Comparison of ENCODE assay signal across 14 cellular contexts in genomic region chr4:119646347-119647071, GRCh38. TPM values are rescaled to one million over a fixed set of nuclear protein-coding genes. Genes with fewer than 3 reads are reported as not detected.
DNase-seq lines count a peak whose midpoint lies in the region; ATAC-seq, FAIRE-seq and TF ChIP-seq lines count a peak whose summit lies in the region.
"Had no signal": no experiment of that assay in that cellular context is flagged by ENCODE, and none has a peak within 500 bp of the region (broad histone marks: within the 10 kb centered on the region; RNA-seq: fewer than 3 reads in every experiment).

No MANE protein-coding gene starts in this region.

- in situ Hi-C loops in HepG2 (cut with HindIII; ENCODE audit: extremely low pct_ligation_motif_present, low pct_unique_long_range_greater_than_20kb), result loop anchor here (25.0 kb wide), 1 partner anchor 659 kb away; no protein-coding TSS in a partner anchor

- H3K79me2 ChIP-seq in HepG2 (ENCODE audit: insufficient read depth, low read length), result no peaks in the 10 kb centered on the region

- CTCF ChIA-PET in HepG2 (lab: Yijun Ruan, JAX; ENCODE audit: low intra/inter-chr PET ratio, low total read pairs), result no interaction called here

- no peak for FAIRE-seq in HepG2 (lab: Jason Lieb, UNC)
- FAIRE-seq: H54 had no signal

- peaks cover 2% of the 10 kb centered on the region for H3K27me3 Mint-ChIP-seq in glutamatergic neuron (ENCODE audit: unreplicated experiment)
- H3K27me3 Mint-ChIP-seq in chondrocyte (ENCODE audit: low read depth), result no peaks in the 10 kb centered on the region

- no peaks in the 10 kb centered on the region for H4K20me1 ChIP-seq in HepG2 (ENCODE audit: insufficient read depth, low read length)

- TF ChIP-seq EP300 in HepG2 (IDR thresholded peaks at IDR 0.05; ENCODE audit: low read depth in 2 of 2, low read length in 2 of 2) (no peak), HepG2 (CRISPR knock-in tag; IDR thresholded peaks at IDR 0.05; ENCODE audit: borderline replicate concordance) (no peak)

- POLR2A ChIA-PET in HepG2 (lab: Yijun Ruan, JAX), result no interaction called here

- intact Hi-C loops in HepG2 (cut with micrococcal nuclease; ENCODE audit: unreplicated experiment), result loop anchor here (5.0 kb wide), 1 partner anchor 141 kb away; no protein-coding TSS in a partner anchor
- intact Hi-C loops in dorsolateral prefrontal cortex (cut with DNase I), result no loop called here

- DNase-seq in HepG2 (ENCODE audit: low spot score), result no peak
- DNase-seq in dorsolateral prefrontal cortex, result peak in 9 of 10 donors; percentile 31 to 80 (median 63)
- peak; percentile 57 for DNase-seq in mucosa of gallbladder (ENCODE audit: low spot score)
- no peak for DNase-seq in glutamatergic neuron
- DNase-seq in chondrocyte (ENCODE audit: low spot score), result no peak
- DNase-seq: immature natural killer cell, NCI-H1048, nephron progenitor cell had no signal

- WGBS in liver, result 42% methylated on average over 5 of the region's 5 CpGs
- 39% methylated on average over 4 of the region's 5 CpGs for WGBS in HepG2 (ENCODE audit: low lambda C conversion rate)

- H3K4me3 ChIP-seq in liver (ENCODE audit: low read depth in 1 of 3, low read length in 3 of 3) (no peak overlapping the region), HepG2 (replicated peaks in 1 of 3; ENCODE audit: insufficient read depth in 1 of 3, low read depth in 2 of 3, low read length in 3 of 3) (no peak overlapping the region), dorsolateral prefrontal cortex (no peak overlapping the region)
- H3K4me3 ChIP-seq: esophagus muscularis mucosa, SJSA1 had no signal

- H3K4me1 ChIP-seq in liver (ENCODE audit: control insufficient read depth in 4 of 4, insufficient read depth in 4 of 4, low read length in 3 of 4) (peaks cover 0 to 13% (median 4%) of the 10 kb centered on the region in 4 donors), HepG2 (ENCODE audit: insufficient read depth, low read length) (peaks cover 9% of the 10 kb centered on the region)
- H3K4me1 ChIP-seq: SJSA1 had no signal

- no peaks in the 10 kb centered on the region for H3K36me3 Mint-ChIP-seq in glutamatergic neuron (ENCODE audit: unreplicated experiment)
- H3K36me3 Mint-ChIP-seq in chondrocyte (ENCODE audit: low read depth), result no peaks in the 10 kb centered on the region
- H3K36me3 Mint-ChIP-seq: immature natural killer cell had no signal

- no peak overlapping the region for H3K4me2 ChIP-seq in HepG2 (ENCODE audit: low read depth, low read length)

- H3K9me3 ChIP-seq in liver (ENCODE audit: control insufficient read depth in 4 of 4, low read length in 3 of 4) (no peaks in the 10 kb centered on the region), HepG2 (ENCODE audit: low read length) (no peaks in the 10 kb centered on the region)
- H3K9me3 ChIP-seq: esophagus muscularis mucosa, SJSA1 had no signal

- H3K27ac ChIP-seq in liver (ENCODE audit: low read depth in 1 of 2, low read length in 2 of 2), result no peak overlapping the region
- H3K27ac ChIP-seq in HepG2 (ENCODE audit: extremely low read length, insufficient read depth, low read length), result no peak overlapping the region
- H3K27ac ChIP-seq in dorsolateral prefrontal cortex, result peak overlapping the region in 8 of 59 donors; percentile 7 to 41 (median 22)
- H3K27ac ChIP-seq: SJSA1 had no signal

- no peak overlapping the region for H3K4me3 Mint-ChIP-seq in glutamatergic neuron (ENCODE audit: unreplicated experiment)
- H3K4me3 Mint-ChIP-seq in chondrocyte (ENCODE audit: unreplicated experiment), result no peak overlapping the region
- H3K4me3 Mint-ChIP-seq: immature natural killer cell, nephron progenitor cell had no signal

- TF ChIP-seq RAD21 in liver (IDR thresholded peaks at IDR 0.05) (no peak), HepG2 (CRISPR knock-in tag; IDR thresholded peaks at IDR 0.05) (no peak)

- no peak overlapping the region for H2AFZ ChIP-seq in HepG2 (ENCODE audit: low read length)

- ATAC-seq in HepG2 (no peak), GM18867 (IDR thresholded peaks at IDR 0.05; ENCODE audit: unreplicated experiment) (no peak), HG03432 (IDR thresholded peaks at IDR 0.05; ENCODE audit: unreplicated experiment) (no peak)

- peaks cover 3% of the 10 kb centered on the region for H3K9me3 Mint-ChIP-seq in glutamatergic neuron (ENCODE audit: unreplicated experiment)
- H3K9me3 Mint-ChIP-seq in chondrocyte (ENCODE audit: low read depth), result peaks cover 2% of the 10 kb centered on the region
- H3K9me3 Mint-ChIP-seq: nephron progenitor cell had no signal

- TF ChIP-seq CTCF in liver (IDR thresholded peaks at IDR 0.05; ENCODE audit: low read depth, low read length, missing input control) (no peak), HepG2 (CRISPR knock-in tag; IDR thresholded peaks at IDR 0.05) (no peak), dorsolateral prefrontal cortex (IDR thresholded peaks at IDR 0.05 in 54 of 56, conservative IDR thresholded peaks at IDR 0.05 in 2 of 56; ENCODE audit: low read depth in 1 of 56, partially characterized antibody in 56 of 56) (no peak), glutamatergic neuron (IDR thresholded peaks at IDR 0.05; ENCODE audit: partially characterized antibody, unreplicated experiment) (no peak), chondrocyte (IDR thresholded peaks at IDR 0.05) (no peak)

- H3K4me1 Mint-ChIP-seq in glutamatergic neuron (ENCODE audit: low read depth, unreplicated experiment) (peaks cover 6% of the 10 kb centered on the region), chondrocyte (ENCODE audit: low read depth) (peaks cover 7% of the 10 kb centered on the region)
- H3K4me1 Mint-ChIP-seq: immature natural killer cell had no signal

- no peak overlapping the region for H3K9ac ChIP-seq in liver (ENCODE audit: low read depth in 1 of 2, low read length in 2 of 2)
- no peak overlapping the region for H3K9ac ChIP-seq in HepG2 (ENCODE audit: insufficient read depth, low read depth, low read length)

- TF ChIP-seq POLR2A in HepG2 (IDR thresholded peaks at IDR 0.05; ENCODE audit: insufficient read depth in 1 of 2, low read depth in 2 of 2, low read length in 2 of 2), result no peak

- no peaks in the 10 kb centered on the region for H3K36me3 ChIP-seq in liver (ENCODE audit: control insufficient read depth in 4 of 4, insufficient read depth in 3 of 4, low read depth in 1 of 4, low read length in 3 of 4)
- H3K36me3 ChIP-seq in HepG2 (replicated peaks in 1 of 2; ENCODE audit: control insufficient read depth in 1 of 2, insufficient read depth in 2 of 2, low read length in 2 of 2), result no peaks in the 10 kb centered on the region
- H3K36me3 ChIP-seq: esophagus muscularis mucosa, SJSA1 had no signal

- no peak overlapping the region for H3K27ac Mint-ChIP-seq in glutamatergic neuron (ENCODE audit: unreplicated experiment)
- H3K27ac Mint-ChIP-seq in chondrocyte (ENCODE audit: unreplicated experiment), result no peak overlapping the region
- H3K27ac Mint-ChIP-seq: immature natural killer cell, nephron progenitor cell had no signal

- no TSS peak for BruUV-seq in HepG2 (replicated peaks; lab: Mats Ljungman, UMichigan)

- no peaks in the 10 kb centered on the region for H3K27me3 ChIP-seq in liver (ENCODE audit: control insufficient read depth in 4 of 4, insufficient read depth in 4 of 4, low read length in 3 of 4)
- no peaks in the 10 kb centered on the region for H3K27me3 ChIP-seq in HepG2 (ENCODE audit: control insufficient read depth in 1 of 2, insufficient read depth in 2 of 2, low read length in 2 of 2)
- H3K27me3 ChIP-seq in dorsolateral prefrontal cortex, result no peaks in the 10 kb centered on the region
- H3K27me3 ChIP-seq: esophagus muscularis mucosa, SJSA1 had no signal

TF ChIP-seq in liver, 16 proteins besides CTCF, POLR2A, EP300 and RAD21 (continues in another document):
- TF ChIP-seq YY1 (IDR thresholded peaks at IDR 0.05), result peak; percentile 38
- no peak for TF ChIP-seq TAF1 (conservative IDR thresholded peaks at IDR 0.05)
- peak in 1 of 2 donors; percentile 11 for TF ChIP-seq RXRA (IDR thresholded peaks at IDR 0.05)
- TF ChIP-seq HNF4A (conservative IDR thresholded peaks at IDR 0.05), result peak in 1 of 2 donors; percentile 25

TF ChIP-seq in HepG2, 621 proteins besides CTCF, POLR2A, EP300 and RAD21 (continues in another document):
- TF ChIP-seq PHF5A (CRISPR knock-in tag; IDR thresholded peaks at IDR 0.05; ENCODE audit: low read depth, unreplicated experiment) (no peak), EZH2 (conservative IDR thresholded peaks at IDR 0.05; ENCODE audit: low read depth, low read length) (no peak), ZNF619 (CRISPR knock-in tag; IDR thresholded peaks at IDR 0.05) (no peak), ZNF235 (CRISPR knock-in tag; IDR thresholded peaks at IDR 0.05; ENCODE audit: borderline replicate concordance) (no peak), HMG20B (CRISPR knock-in tag; conservative IDR thresholded peaks at IDR 0.05) (no peak), NR3C1 (CRISPR knock-in tag; IDR thresholded peaks at IDR 0.05) (no peak)

RNA-seq across cellular contexts. Expression of gene PDE5A, which starts 17.9 kb away (rescaled TPM):
- total RNA-seq in liver, result 1 to 10 TPM; 3.1 to 3.8 TPM
- 1 to 10 TPM in 1 of 2 donors, under 1 TPM in 1; 0.61 to 2.9 TPM for polyA plus RNA-seq in liver
- total RNA-seq in HepG2 (2016; rRNA removed; fragmentation: Illumina TruSeq; extraction: Trizol), result 0.44 and 0.53 TPM in 2 replicates
- 0.51 TPM in 1 of 2 replicates, not detected in the other for total RNA-seq in HepG2 (2016; cell fraction: cytosol; rRNA removed; fragmentation: Illumina TruSeq; extraction: Trizol; ENCODE audit: low read depth)
- total RNA-seq in HepG2 (2016; cell fraction: insoluble cytoplasmic fraction; rRNA removed; fragmentation: Illumina TruSeq; extraction: Trizol), result 0.06 and 0.61 TPM in 2 replicates
- 0.15 and 0.17 TPM in 2 replicates for total RNA-seq in HepG2 (2016; cell fraction: membrane; rRNA removed; fragmentation: Illumina TruSeq; extraction: Trizol)
- total RNA-seq in HepG2 (2016; cell fraction: nucleus; rRNA removed; fragmentation: Illumina TruSeq; extraction: Trizol), result 0.43 and 1.3 TPM in 2 replicates
- polyA plus RNA-seq in HepG2 (2011; rRNA removed), result 0.20 and 0.22 TPM in 2 replicates
- polyA plus RNA-seq in HepG2 (2011; cell fraction: cytosol; rRNA removed), result 0.03 and 0.05 TPM in 2 replicates
- 0.16 and 0.35 TPM in 2 replicates for polyA plus RNA-seq in HepG2 (2011; cell fraction: nucleus; rRNA removed)
- polyA plus RNA-seq in HepG2 (2012), result 1.8 and 2.2 TPM in 2 replicates
- polyA plus RNA-seq in HepG2 (2016; cell fraction: cytosol; fragmentation: Illumina TruSeq; extraction: Trizol; ENCODE audit: low read depth), result not detected in 2 replicates
- polyA plus RNA-seq in HepG2 (2016; cell fraction: insoluble cytoplasmic fraction; fragmentation: Illumina TruSeq; extraction: Trizol; ENCODE audit: low read depth), result 0.08 and 0.11 TPM in 2 replicates
- polyA plus RNA-seq in HepG2 (2016; cell fraction: membrane; fragmentation: Illumina TruSeq; extraction: Trizol; ENCODE audit: low read depth), result 0.10 TPM in 1 of 2 replicates, not detected in the other
- polyA plus RNA-seq in HepG2 (2016; cell fraction: nucleus; fragmentation: Illumina TruSeq; extraction: Trizol; ENCODE audit: insufficient read depth, low read depth), result 0.07 and 0.12 TPM in 2 replicates
- polyA minus RNA-seq in HepG2 (2011; rRNA and poly(A)+ RNA removed; ENCODE audit: low replicate concordance), result 0.38 and 0.82 TPM in 2 replicates
- polyA minus RNA-seq in HepG2 (2011; cell fraction: cytosol; rRNA and poly(A)+ RNA removed), result 0.89 and 1.4 TPM in 2 replicates
- 0.39 and 1.4 TPM in 2 replicates for polyA minus RNA-seq in HepG2 (2011; cell fraction: nucleus; rRNA and poly(A)+ RNA removed)
- 10 to 100 TPM in 15 of 120 experiments, 1 to 10 TPM in 105; 2.0 to 17.7 (median 6.1) TPM for total RNA-seq in dorsolateral prefrontal cortex
- 29.7 TPM for total RNA-seq in mucosa of gallbladder
- total RNA-seq in glutamatergic neuron (ENCODE audit: unreplicated experiment), result 3.2 TPM
- total RNA-seq in chondrocyte, result 7.0 to 21.8 TPM (median 17.0 TPM) in 3 replicates

Comparison
In these comparisons a context has a peak if more than half of its experiments do, and no peak if none do; other contexts are left out.
1. DNase-seq: peak in dorsolateral prefrontal cortex (9 of 10) and mucosa of gallbladder (single experiment); none in HepG2 (single experiment), glutamatergic neuron (single experiment) and chondrocyte (single experiment).